1 cellular context compared by ENCODE assay signal in genomic region chr10:5665380-5666323, GRCh38.
TF ChIP-seq lines count a peak whose summit lies in the region.

No MANE protein-coding gene starts in this region.

TF ChIP-seq in HEK293, 187 proteins besides CTCF, POLR2A, EP300 and RAD21 (continued from another document and continues in another):
- no peak for TF ChIP-seq ZNF513 (tag by site-specific recombination; IDR thresholded peaks at IDR 0.05)
- no peak for TF ChIP-seq ZNF664 (tag by site-specific recombination; IDR thresholded peaks at IDR 0.05)
- TF ChIP-seq ZNF701 (tag by site-specific recombination; IDR thresholded peaks at IDR 0.05), result no peak
- TF ChIP-seq ZXDB (tag by site-specific recombination; IDR thresholded peaks at IDR 0.05), result peak; percentile 47
- TF ChIP-seq ZNF768 (tag by site-specific recombination; IDR thresholded peaks at IDR 0.05), result no peak
- TF ChIP-seq KLF7 (tag by site-specific recombination; IDR thresholded peaks at IDR 0.05; ENCODE audit: borderline replicate concordance), result peak; percentile 68; the same call in 1 of the 2 replicates
- TF ChIP-seq TCF7L2 (IDR thresholded peaks at IDR 0.05; ENCODE audit: borderline replicate concordance, low read depth, low read length), result no peak
- peak; percentile 72 for TF ChIP-seq ZNF501 (tag by site-specific recombination; IDR thresholded peaks at IDR 0.05)
- TF ChIP-seq ZFP3 (tag by site-specific recombination; IDR thresholded peaks at IDR 0.05; ENCODE audit: low read depth), result no peak
- no peak for TF ChIP-seq ZNF157 (tag by site-specific recombination; IDR thresholded peaks at IDR 0.05)
- TF ChIP-seq ATF2 (tag by site-specific recombination; IDR thresholded peaks at IDR 0.05; ENCODE audit: low read depth), result no peak
- TF ChIP-seq KLF17 (tag by site-specific recombination; IDR thresholded peaks at IDR 0.05), result 0 out of 2 replicates have a peak, but pooled peaks have one; percentile 43
- TF ChIP-seq ZNF398 (tag by site-specific recombination; IDR thresholded peaks at IDR 0.05), result peak; percentile 40; the same call in 1 of the 2 replicates
- TF ChIP-seq GLIS2 (tag by site-specific recombination; IDR thresholded peaks at IDR 0.05), result peak; percentile 85
- TF ChIP-seq KLF10 (tag by site-specific recombination; IDR thresholded peaks at IDR 0.05), result no peak
- TF ChIP-seq ZNF660 (tag by site-specific recombination; IDR thresholded peaks at IDR 0.05), result no peak
- TF ChIP-seq MZF1 (tag by site-specific recombination; IDR thresholded peaks at IDR 0.05; ENCODE audit: borderline replicate concordance), result no peak
- TF ChIP-seq ZNF843 (tag by site-specific recombination; IDR thresholded peaks at IDR 0.05), result no peak
- TF ChIP-seq ZNF362 (tag by site-specific recombination; IDR thresholded peaks at IDR 0.05), result no peak; the same call in 1 of the 2 replicates
- no peak for TF ChIP-seq BCL6B (tag by site-specific recombination; IDR thresholded peaks at IDR 0.05)
- no peak for TF ChIP-seq ZNF24 (tag by site-specific recombination; IDR thresholded peaks at IDR 0.05)
- TF ChIP-seq ZNF677 (tag by site-specific recombination; IDR thresholded peaks at IDR 0.05), result no peak
- TF ChIP-seq PATZ1 (tag by site-specific recombination; IDR thresholded peaks at IDR 0.05), result peak; percentile 64
- TF ChIP-seq SP7 (tag by site-specific recombination; IDR thresholded peaks at IDR 0.05), result no peak; the same call in none of the 2 replicates
- TF ChIP-seq ZNF692 (tag by site-specific recombination; IDR thresholded peaks at IDR 0.05), result no peak
- TF ChIP-seq PRDM2 (tag by site-specific recombination; IDR thresholded peaks at IDR 0.05; ENCODE audit: borderline replicate concordance), result no peak
- 0 out of 2 replicates have a peak, but pooled peaks have one; percentile 8 for TF ChIP-seq ZBTB11 (tag by site-specific recombination; conservative IDR thresholded peaks at IDR 0.05; ENCODE audit: low read depth)
- peak; percentile 39; the same call in 1 of the 2 replicates for TF ChIP-seq BCL11B (tag by site-specific recombination; IDR thresholded peaks at IDR 0.05; ENCODE audit: low read depth)
- TF ChIP-seq ZNF169 (tag by site-specific recombination; IDR thresholded peaks at IDR 0.05), result no peak
- TF ChIP-seq ZNF394 (tag by site-specific recombination; IDR thresholded peaks at IDR 0.05; ENCODE audit: borderline replicate concordance), result no peak
- TF ChIP-seq ZNF10 (tag by site-specific recombination; IDR thresholded peaks at IDR 0.05), result peak; percentile 32; the same call in 1 of the 2 replicates
- TF ChIP-seq ZNF596 (tag by site-specific recombination; IDR thresholded peaks at IDR 0.05), result no peak
- TF ChIP-seq OVOL3 (tag by site-specific recombination; IDR thresholded peaks at IDR 0.05), result no peak
- TF ChIP-seq ZNF274 (IDR thresholded peaks at IDR 0.05; ENCODE audit: low read length), result no peak
- TF ChIP-seq ZNF274 (tag by site-specific recombination; IDR thresholded peaks at IDR 0.05; ENCODE audit: borderline replicate concordance), result no peak
- TF ChIP-seq ZNF530 (tag by site-specific recombination; IDR thresholded peaks at IDR 0.05; ENCODE audit: low read depth), result no peak
- TF ChIP-seq ZNF37A (tag by site-specific recombination; IDR thresholded peaks at IDR 0.05), result no peak
